22 cellular contexts compared by ENCODE assay signal in genomic region chr5:73668017-73668416, GRCh38. TPM values are rescaled to one million over a fixed set of nuclear protein-coding genes. Genes with fewer than 3 reads are reported as not detected.
A peak's percentile ranks its signal among the peaks of the same experiment; 100 is the strongest.
DNase-seq lines count a peak whose midpoint lies in the region; ATAC-seq and TF ChIP-seq lines count a peak whose summit lies in the region.
"Had no signal": no experiment of that assay in that cellular context is flagged by ENCODE, and none has a peak within 500 bp of the region (broad histone marks: within the 10 kb centered on the region; RNA-seq: fewer than 3 reads in every experiment).

No MANE protein-coding gene starts in this region.

- intact Hi-C loops in activated CD4-positive, alpha-beta memory T cell treated with anti-CD3 and anti-CD28 coated beads for 36 hours (cut with micrococcal nuclease) = no loop called here

- TF ChIP-seq CTCF in MM.1S (IDR thresholded peaks at IDR 0.05; ENCODE audit: low read length) = no peak

- CTCF ChIA-PET in activated CD4-positive, alpha-beta memory T cell treated with anti-CD3 and anti-CD28 coated beads for 36 hours (lab: Charles Lee) = no interaction called here

- peaks cover 32% of the 10 kb centered on the region for H3K4me1 ChIP-seq in MM.1S (ENCODE audit: low read length)

- POLR2A ChIA-PET in activated CD4-positive, alpha-beta memory T cell treated with anti-CD3 and anti-CD28 coated beads for 36 hours (lab: Charles Lee) = no interaction called here

- DNase-seq in MM.1S (peak; percentile 55), NCI-H2107 (lab: John Stamatoyannopoulos, UW) (no peak)
- no peak for DNase-seq in activated CD4-positive, alpha-beta memory T cell treated with anti-CD3 and anti-CD28 coated beads for 36 hours
- DNase-seq: activated B cell treated with CpG ODN at 0.5 μM for 24 hours; activated CD8-positive, alpha-beta T cell treated with anti-CD3 and anti-CD28 coated beads, Interleukin-2, amount 10 ng/mL, durations not matched to agents 7 days and 5 days; activated naive CD8-positive, alpha-beta T cell treated with anti-CD3 and anti-CD28 coated beads for 36 hours; DMS53; foreskin melanocyte; HFFc6; NCI-H2029 treated with DMSO at 0.1 percent for 48 hours; NCI-H524; SJCRH30 had no signal

- no peak overlapping the region for H3K4me3 Mint-ChIP-seq in activated CD4-positive, alpha-beta memory T cell treated with anti-CD3 and anti-CD28 coated beads for 36 hours
- H3K4me3 Mint-ChIP-seq: activated B cell treated with CpG ODN at 0.5 μM for 24 hours; activated CD8-positive, alpha-beta T cell treated with anti-CD3 and anti-CD28 coated beads, Interleukin-2, amount 10 ng/mL, durations not matched to agents 7 days and 5 days; activated naive CD8-positive, alpha-beta T cell treated with anti-CD3 and anti-CD28 coated beads for 36 hours; brain; HFFc6; T-helper 2 cell treated with Interferon-gamma antibody and Interleukin-4, amounts not matched to agents 5 μg/mL and 100 μg/mL, for 36 hours had no signal

- no peaks in the 10 kb centered on the region for H3K79me2 ChIP-seq in MM.1S (ENCODE audit: low read length)

- H3K27me3 Mint-ChIP-seq in activated CD4-positive, alpha-beta memory T cell treated with anti-CD3 and anti-CD28 coated beads for 36 hours = peaks cover 16% of the 10 kb centered on the region

- H3K36me3 Mint-ChIP-seq in activated CD4-positive, alpha-beta memory T cell treated with anti-CD3 and anti-CD28 coated beads for 36 hours = no peaks in the 10 kb centered on the region
- H3K36me3 Mint-ChIP-seq: activated naive CD8-positive, alpha-beta T cell treated with anti-CD3 and anti-CD28 coated beads for 36 hours; brain had no signal

- H3K27ac ChIP-seq in MM.1S (ENCODE audit: low read length) = peak overlapping the region; percentile 55; the same call in 1 of the 2 replicates
- H3K27ac ChIP-seq: C4-2B, neutrophil, SJCRH30, vagina had no signal

- H3K27ac Mint-ChIP-seq in activated CD4-positive, alpha-beta memory T cell treated with anti-CD3 and anti-CD28 coated beads for 36 hours = no peak overlapping the region
- H3K27ac Mint-ChIP-seq: activated B cell treated with CpG ODN at 0.5 μM for 24 hours; activated CD8-positive, alpha-beta T cell treated with anti-CD3 and anti-CD28 coated beads, Interleukin-2, amount 10 ng/mL, durations not matched to agents 7 days and 5 days; activated naive CD8-positive, alpha-beta T cell treated with anti-CD3 and anti-CD28 coated beads for 36 hours; brain; HFFc6; T-helper 2 cell treated with Interferon-gamma antibody and Interleukin-4, amounts not matched to agents 5 μg/mL and 100 μg/mL, for 36 hours had no signal

- no peaks in the 10 kb centered on the region for H3K9me3 Mint-ChIP-seq in activated CD4-positive, alpha-beta memory T cell treated with anti-CD3 and anti-CD28 coated beads for 36 hours
- H3K9me3 Mint-ChIP-seq: activated B cell treated with CpG ODN at 0.5 μM for 24 hours; activated naive CD8-positive, alpha-beta T cell treated with anti-CD3 and anti-CD28 coated beads for 36 hours; HFFc6; T-helper 2 cell treated with Interferon-gamma antibody and Interleukin-4, amounts not matched to agents 5 μg/mL and 100 μg/mL, for 36 hours had no signal

- 0 out of 2 replicates have a peak, but pooled peaks cover 3% of the 10 kb centered on the region for H3F3A ChIP-seq in MM.1S (ENCODE audit: insufficient read depth, low read length)

- H3K4me3 ChIP-seq in MM.1S (ENCODE audit: low read length) = peak overlapping the region; percentile 27; the same call in 1 of the 2 replicates
- H3K4me3 ChIP-seq: SJCRH30, vagina had no signal

- no peaks in the 10 kb centered on the region for H3K4me1 Mint-ChIP-seq in activated CD4-positive, alpha-beta memory T cell treated with anti-CD3 and anti-CD28 coated beads for 36 hours (ENCODE audit: low read depth)
- H3K4me1 Mint-ChIP-seq: activated B cell treated with CpG ODN at 0.5 μM for 24 hours; activated naive CD8-positive, alpha-beta T cell treated with anti-CD3 and anti-CD28 coated beads for 36 hours had no signal

- H4K20me1 ChIP-seq in MM.1S (ENCODE audit: insufficient read depth, low read length) = no peaks in the 10 kb centered on the region

- H2AFZ ChIP-seq in MM.1S (ENCODE audit: low read length) = peak overlapping the region; percentile 24

- H3K9me3 ChIP-seq in MM.1S (replicated peaks; ENCODE audit: insufficient read depth, low read length) = no peaks in the 10 kb centered on the region
- H3K9me3 ChIP-seq: neutrophil, SJCRH30, vagina had no signal

- no peaks in the 10 kb centered on the region for H3K36me3 ChIP-seq in MM.1S (replicated peaks; ENCODE audit: insufficient read depth, low read length)
- H3K36me3 ChIP-seq: neutrophil, SJCRH30, vagina had no signal

- H3K9me2 ChIP-seq in MM.1S (replicated peaks; ENCODE audit: insufficient read depth, low read length) = no peaks in the 10 kb centered on the region

- no peak overlapping the region for H3K9ac ChIP-seq in MM.1S (ENCODE audit: low read length)

- H3K4me2 ChIP-seq in MM.1S (ENCODE audit: low read depth, low read length) = peak overlapping the region; percentile 61

- ATAC-seq in GM18502 (IDR thresholded peaks at IDR 0.05; ENCODE audit: poor library complexity, unreplicated experiment) (peak; percentile 62), GM19397 (IDR thresholded peaks at IDR 0.05; ENCODE audit: unreplicated experiment) (peak; percentile 54), HG02981 (IDR thresholded peaks at IDR 0.05; ENCODE audit: unreplicated experiment) (peak; percentile 46), HG03097 (IDR thresholded peaks at IDR 0.05; ENCODE audit: low FRiP score, unreplicated experiment) (no peak), GM21423 (IDR thresholded peaks at IDR 0.05; ENCODE audit: unreplicated experiment) (no peak)
- ATAC-seq: activated CD8-positive, alpha-beta T cell treated with anti-CD3 and anti-CD28 coated beads, Interleukin-2, amount 10 ng/mL, durations not matched to agents 7 days and 5 days had no signal

- H3K27me3 ChIP-seq in MM.1S (replicated peaks; ENCODE audit: insufficient read depth, low read length) = no peaks in the 10 kb centered on the region
- H3K27me3 ChIP-seq: neutrophil, SJCRH30, vagina had no signal

RNA-seq across cellular contexts. Expression of gene ARHGEF28, which starts 42.0 kb away (rescaled TPM):
- under 1 TPM; 0.05 to 0.12 TPM for total RNA-seq in activated CD4-positive, alpha-beta memory T cell treated with anti-CD3 and anti-CD28 coated beads for 36 hours
- total RNA-seq: activated B cell treated with CpG ODN at 0.5 μM for 24 hours; activated CD8-positive, alpha-beta T cell treated with anti-CD3 and anti-CD28 coated beads, Interleukin-2, amount 10 ng/mL, durations not matched to agents 7 days and 5 days; activated naive CD8-positive, alpha-beta T cell treated with anti-CD3 and anti-CD28 coated beads for 36 hours had no signal

Comparison
In these comparisons a context has a peak if more than half of its experiments do, and no peak if none do; other contexts are left out.
1. ATAC-seq: peak in GM18502 (single experiment), GM19397 (single experiment) and HG02981 (single experiment); none in HG03097 (single experiment) and GM21423 (single experiment).